2 cellular contexts compared by ENCODE assay signal in genomic region chr4:7021355-7021754, GRCh38.
TF ChIP-seq lines count a peak whose summit lies in the region.

No MANE protein-coding gene starts in this region.

TF ChIP-seq in HepG2, 621 proteins besides CTCF, POLR2A, EP300 and RAD21:
- peak; percentile 94 for TF ChIP-seq ZNF121 (CRISPR knock-in tag; IDR thresholded peaks at IDR 0.05)
- no peak for TF ChIP-seq PREB (CRISPR knock-in tag; IDR thresholded peaks at IDR 0.05)
- TF ChIP-seq CEBPB (IDR thresholded peaks at IDR 0.05; ENCODE audit: borderline replicate concordance, low read depth, low read length), result peak; percentile 70; the same call in 1 of the 2 replicates
- no peak for TF ChIP-seq HNF4A (CRISPR knock-in tag; IDR thresholded peaks at IDR 0.05)
- no peak for TF ChIP-seq TCF7L2 (IDR thresholded peaks at IDR 0.05; ENCODE audit: low read depth, low read length)
- TF ChIP-seq ZNF460 (CRISPR knock-in tag; IDR thresholded peaks at IDR 0.05; ENCODE audit: borderline replicate concordance), result peak; percentile 49; the same call in 1 of the 2 replicates
- TF ChIP-seq CEBPG (CRISPR knock-in tag; IDR thresholded peaks at IDR 0.05), result peak; percentile 58; the same call in 1 of the 2 replicates
- TF ChIP-seq ZC3H4 (CRISPR knock-in tag; IDR thresholded peaks at IDR 0.05; ENCODE audit: borderline replicate concordance), result no peak
- TF ChIP-seq ZMYM3 (CRISPR knock-in tag; IDR thresholded peaks at IDR 0.05), result peak; percentile 15; the same call in 1 of the 2 replicates

TF ChIP-seq in WTC11, 78 proteins besides CTCF, POLR2A, EP300 and RAD21:
- TF ChIP-seq EMX1 (CRISPR knock-in tag; IDR thresholded peaks at IDR 0.05) (no peak), ZNF121 (CRISPR knock-in tag; IDR thresholded peaks at IDR 0.05) (peak; percentile 29; the same call in 1 of the 2 replicates)
